8 cellular contexts compared by ENCODE assay signal in the genomic region with DNA sequence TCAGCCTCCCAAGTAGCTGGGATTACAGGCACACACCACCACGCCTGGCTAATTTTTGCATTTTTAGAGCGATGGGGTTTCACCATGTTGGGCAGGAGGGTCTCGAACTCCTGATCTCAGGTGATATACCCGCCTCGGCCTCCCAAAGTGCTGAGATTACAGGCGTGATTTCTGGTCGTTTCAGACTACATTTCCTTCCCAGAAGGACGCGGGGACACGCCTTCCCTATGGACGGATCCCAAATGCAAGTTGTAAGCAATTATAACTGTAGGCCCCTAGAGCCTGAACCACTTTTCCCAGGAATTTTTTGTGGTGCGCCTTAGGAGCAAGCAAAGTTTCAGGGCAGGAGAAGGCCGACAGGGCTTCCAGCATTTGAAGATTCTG. TPM values are rescaled to one million over a fixed set of nuclear protein-coding genes. Genes with fewer than 3 reads are reported as not detected.
DNase-seq lines count a peak whose midpoint lies in the region; ATAC-seq and TF ChIP-seq lines count a peak whose summit lies in the region.

No MANE protein-coding gene starts in this region.

- intact Hi-C loops in CD14-positive monocyte (cut with micrococcal nuclease): loop anchor here in 1 of 2 donors (5.0 kb wide), 2 partner anchors 53 to 323 kb away; a partner anchor contains a TSS
- intact Hi-C loops in PC-3 (cut with micrococcal nuclease): loop anchor here (1.0 to 2.0 kb wide), 2 partner anchors 25 to 132 kb away; no protein-coding TSS in a partner anchor

- BruUV-seq in PC-3 (replicated peaks; lab: Mats Ljungman, UMichigan): TSS peak; percentile 89

- H3K36me3 Mint-ChIP-seq in CD14-positive monocyte (peaks cover 8 to 23% of the 10 kb centered on the region in 2 donors), endothelial cell (ENCODE audit: low read depth, unreplicated experiment) (peaks cover 26% of the 10 kb centered on the region)

- H3K27ac ChIP-seq in PC-3 (ENCODE audit: low read length) (no peak overlapping the region), neutrophil (peak overlapping the region; percentile 64)

- peak overlapping the region; percentile 91 for H3K4me3 ChIP-seq in PC-3 (ENCODE audit: low read length)
- peak overlapping the region; percentile 76 to 77 for H3K4me3 ChIP-seq in neutrophil (ENCODE audit: low read depth in 1 of 2, low read length in 1 of 2)

- POLR2A ChIA-PET in PC-3 (lab: Charles Lee; ENCODE audit: unreplicated experiment): interaction anchor here (0.6 kb wide), 1 partner anchor 348 kb away, joined by 5 read pairs; a partner anchor contains a TSS

- DNase-seq in CD14-positive monocyte (ENCODE audit: low spot score) (no peak), PC-3 (no peak), endothelial cell (ENCODE audit: low spot score) (no peak), hepatic stellate cell (ENCODE audit: low spot score) (no peak), hippocampal formation (lab: John Stamatoyannopoulos, UW) (no peak)

- H3K27me3 Mint-ChIP-seq in CD14-positive monocyte (ENCODE audit: low read depth in 3 of 3): peaks cover 0 to 3% (median 1%) of the 10 kb centered on the region in 3 donors
- H3K27me3 Mint-ChIP-seq in endothelial cell (ENCODE audit: unreplicated experiment): peaks cover 6% of the 10 kb centered on the region

- H3K4me1 Mint-ChIP-seq in CD14-positive monocyte: peaks cover 16% of the 10 kb centered on the region
- H3K4me1 Mint-ChIP-seq in endothelial cell (ENCODE audit: unreplicated experiment): peaks cover 11% of the 10 kb centered on the region

- TF ChIP-seq CTCF in CD14-positive monocyte (IDR thresholded peaks at IDR 0.05) (no peak), PC-3 (conservative IDR thresholded peaks at IDR 0.05; ENCODE audit: low read depth, low read length) (no peak), endothelial cell (IDR thresholded peaks at IDR 0.05; ENCODE audit: unreplicated experiment) (no peak), neutrophil (IDR thresholded peaks at IDR 0.05) (no peak)

- CTCF ChIA-PET in PC-3 (lab: Charles Lee): no interaction called here

- H3K36me3 ChIP-seq in PC-3 (ENCODE audit: low read depth, low read length): peaks cover 9% of the 10 kb centered on the region
- H3K36me3 ChIP-seq in neutrophil: no peaks in the 10 kb centered on the region

- H4K20me1 ChIP-seq in PC-3 (ENCODE audit: low read length): no peaks in the 10 kb centered on the region

- peaks cover 34 to 59% (median 55%) of the 10 kb centered on the region in 7 donors for H3K9me3 Mint-ChIP-seq in CD14-positive monocyte
- H3K9me3 Mint-ChIP-seq in endothelial cell (ENCODE audit: unreplicated experiment): no peaks in the 10 kb centered on the region

- H3F3A ChIP-seq in PC-3 (ENCODE audit: low read length, unreplicated experiment): no peaks in the 10 kb centered on the region

- H2AFZ ChIP-seq in PC-3 (ENCODE audit: low read length): peak overlapping the region; percentile 98

- H3K27ac Mint-ChIP-seq in CD14-positive monocyte (peak overlapping the region in 6 of 7 donors; percentile 83 to 93 (median 87)), endothelial cell (ENCODE audit: unreplicated experiment) (no peak overlapping the region)

- H3K9me3 ChIP-seq in PC-3 (ENCODE audit: low read length) (no peaks in the 10 kb centered on the region), neutrophil (peaks cover 4% of the 10 kb centered on the region)

- peak overlapping the region; percentile 92 to 96 for H3K4me3 Mint-ChIP-seq in CD14-positive monocyte
- H3K4me3 Mint-ChIP-seq in endothelial cell (ENCODE audit: unreplicated experiment): peak overlapping the region; percentile 98

- H3K27me3 ChIP-seq in PC-3 (ENCODE audit: low read length) (no peaks in the 10 kb centered on the region), neutrophil (peaks cover 8% of the 10 kb centered on the region)

- peaks cover 5% of the 10 kb centered on the region; the same call in 1 of the 2 replicates for H3K4me1 ChIP-seq in PC-3 (ENCODE audit: insufficient read depth, low read length)
- H3K4me1 ChIP-seq in neutrophil (ENCODE audit: control insufficient read depth in 1 of 2, insufficient read depth in 1 of 2, low read depth in 1 of 2, low read length in 1 of 2): peaks cover 10 to 15% of the 10 kb centered on the region in 2 experiments

- no peak for ATAC-seq in PC-3
- ATAC-seq in HG02840 (IDR thresholded peaks at IDR 0.05; ENCODE audit: low FRiP score, unreplicated experiment): no peak
- no peak for ATAC-seq in HG03342 (IDR thresholded peaks at IDR 0.05; ENCODE audit: unreplicated experiment)

- H3K9me2 ChIP-seq in PC-3 (replicated peaks; ENCODE audit: low read length): no peaks in the 10 kb centered on the region

- peak overlapping the region; percentile 93 for H3K4me2 ChIP-seq in PC-3 (ENCODE audit: low read length)

- peaks cover 21% of the 10 kb centered on the region for H3K79me2 ChIP-seq in PC-3 (ENCODE audit: low read length)

- H3K9ac ChIP-seq in PC-3 (ENCODE audit: low read length): no peak overlapping the region

RNA-seq across cellular contexts. Expression of a gene that starts 17.8 kb away (rescaled TPM):
- 1 to 10 TPM; 6.6 to 9.5 TPM for polyA plus RNA-seq in CD14-positive monocyte
- total RNA-seq in PC-3 (2014; rRNA removed): 28.0 and 32.5 TPM in 2 replicates
- total RNA-seq in endothelial cell (ENCODE audit: unreplicated experiment): 26.6 TPM

RNA-seq across cellular contexts. Expression of a gene that starts 52.6 kb away (rescaled TPM):
- polyA plus RNA-seq in CD14-positive monocyte: 1 to 10 TPM in 1 of 2 donors, under 1 TPM in 1; 0.61 to 1.9 TPM
- total RNA-seq in PC-3 (2014; rRNA removed) (3.5 and 4.4 TPM in 2 replicates), endothelial cell (ENCODE audit: unreplicated experiment) (29.9 TPM)
